ENCODE assay signal across 1 cellular context in genomic region chr6:152859225-152859624, GRCh38.
TF ChIP-seq lines count a peak whose summit lies in the region.

No MANE protein-coding gene starts in this region.

TF ChIP-seq in HepG2, 621 proteins besides CTCF, POLR2A, EP300 and RAD21:
- TF ChIP-seq CEBPZ (IDR thresholded peaks at IDR 0.05; ENCODE audit: low read length) (no peak), CREB1 (IDR thresholded peaks at IDR 0.05) (peak; percentile 41; the same call in 1 of the 2 replicates), CREB1 (CRISPR knock-in tag; IDR thresholded peaks at IDR 0.05) (no peak)
